11 cellular contexts compared by ENCODE assay signal in the genomic region with DNA sequence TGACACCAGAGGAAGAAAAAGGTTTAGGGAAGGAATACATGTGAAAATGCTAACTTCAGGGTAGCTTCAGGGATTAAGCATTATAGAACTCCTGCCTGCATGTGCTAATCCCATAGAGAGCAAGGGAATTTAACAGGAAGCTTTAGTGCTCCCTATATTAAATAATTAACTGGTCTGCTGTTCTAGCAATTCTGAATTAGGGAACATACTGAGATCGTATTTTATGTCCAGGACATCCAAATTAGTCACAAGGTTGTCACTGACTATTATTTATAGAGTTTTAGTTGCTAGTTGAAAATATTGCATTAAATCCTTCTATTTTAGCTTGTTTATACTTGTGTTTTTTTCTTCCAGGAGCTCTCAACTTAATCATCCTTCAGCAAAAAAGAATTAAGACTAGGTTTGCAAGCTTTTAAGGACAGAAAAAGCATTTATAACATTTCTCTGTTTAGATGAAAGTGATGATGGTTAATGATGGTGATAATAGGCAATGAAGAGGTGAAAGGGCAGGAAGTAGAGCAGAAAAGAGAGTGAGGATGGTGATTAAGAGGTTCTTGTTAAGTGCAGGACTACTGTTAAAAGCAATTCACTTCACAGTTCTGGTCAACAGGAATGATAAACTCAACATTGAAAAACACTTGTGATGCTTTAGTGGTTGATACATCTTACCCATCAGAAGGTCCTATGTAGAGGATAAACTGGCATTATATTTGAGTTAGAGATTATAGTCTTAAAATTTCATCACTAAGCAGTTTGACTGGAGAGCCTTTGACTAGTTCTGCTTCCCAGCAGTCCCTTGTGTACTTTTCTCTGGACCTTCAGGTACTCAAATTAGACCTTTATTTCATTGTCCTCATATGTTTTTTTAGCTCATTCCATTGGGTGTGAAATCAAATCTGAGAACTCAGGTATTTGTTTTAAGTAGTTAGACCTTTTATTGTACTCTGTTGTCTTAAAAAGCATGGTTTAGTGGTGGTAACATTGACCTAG. TPM values are rescaled to one million over a fixed set of nuclear protein-coding genes. Genes with fewer than 3 reads are reported as not detected.
DNase-seq lines count a peak whose midpoint lies in the region; ATAC-seq, FAIRE-seq and TF ChIP-seq lines count a peak whose summit lies in the region.
"Had no signal": no experiment of that assay in that cellular context is flagged by ENCODE, and none has a peak within 500 bp of the region (broad histone marks: within the 10 kb centered on the region; RNA-seq: fewer than 3 reads in every experiment).

No MANE protein-coding gene starts in this region.

- H3K23ac ChIP-seq in neuronal stem cell (ENCODE audit: low read depth, low read length, poor library complexity) = no peak overlapping the region

- peak overlapping the region; percentile 17 for H3K4me3 ChIP-seq in CD8-positive, alpha-beta T cell (ENCODE audit: low read depth, low read length)
- H3K4me3 ChIP-seq in GM12878 (peak overlapping the region; percentile 6; the same call in 1 of the 2 replicates), neutrophil (ENCODE audit: low read depth in 1 of 2, low read length in 1 of 2) (no peak overlapping the region), neuronal stem cell (ENCODE audit: low read length in 2 of 2) (no peak overlapping the region)
- H3K4me3 ChIP-seq: SK-N-MC had no signal

- H3K4me2 ChIP-seq in GM12878 (ENCODE audit: control insufficient read depth, insufficient read depth) = peak overlapping the region; percentile 63
- no peak overlapping the region for H3K4me2 ChIP-seq in neuronal stem cell (ENCODE audit: insufficient read depth, low read length, poor library complexity, severe bottlenecking)

- FAIRE-seq in GM12878 (lab: Jason Lieb, UNC) = no peak

- H3K4me1 ChIP-seq in CD8-positive, alpha-beta T cell (ENCODE audit: insufficient read depth, low read length) = peaks cover 95% of the 10 kb centered on the region
- H3K4me1 ChIP-seq in GM12878 (ENCODE audit: control insufficient read depth, insufficient read depth, low read length) (peaks cover 24% of the 10 kb centered on the region), neutrophil (ENCODE audit: control insufficient read depth in 1 of 2, insufficient read depth in 1 of 2, low read depth in 1 of 2, low read length in 1 of 2) (peaks cover 11 to 45% of the 10 kb centered on the region in 2 experiments), neuronal stem cell (ENCODE audit: control insufficient read depth in 2 of 2, insufficient read depth in 1 of 2, low read depth in 1 of 2, low read length in 2 of 2) (no peaks in the 10 kb centered on the region)

- ATAC-seq in CD8-positive, alpha-beta T cell = no peak
- peak; percentile 36 for ATAC-seq in GM12878
- ATAC-seq: sciatic nerve had no signal

- H3K18ac ChIP-seq in neuronal stem cell (ENCODE audit: low read length) = no peak overlapping the region

- no peak overlapping the region for H3K27ac ChIP-seq in CD8-positive, alpha-beta T cell (ENCODE audit: low read depth, low read length)
- H3K27ac ChIP-seq in GM12878 (ENCODE audit: control insufficient read depth, insufficient read depth) (no peak overlapping the region), neutrophil (peak overlapping the region; percentile 57), neuronal stem cell (replicated peaks; ENCODE audit: low read length) (no peak overlapping the region)
- H3K27ac ChIP-seq: SK-N-MC had no signal

- no peak overlapping the region for H2AK5ac ChIP-seq in neuronal stem cell (ENCODE audit: low read depth, low read length)

- H3K9ac ChIP-seq in GM12878 (ENCODE audit: control insufficient read depth, insufficient read depth, low read length) (no peak overlapping the region; the same call in 1 of the 2 replicates), neuronal stem cell (ENCODE audit: low read depth, low read length, poor library complexity) (no peak overlapping the region)

- peaks cover 47% of the 10 kb centered on the region for H3K36me3 Mint-ChIP-seq in CD8-positive, alpha-beta T cell
- H3K36me3 Mint-ChIP-seq in HFFc6 (ENCODE audit: low read depth) = peaks cover 35% of the 10 kb centered on the region

- no peak for DNase-seq in CD8-positive, alpha-beta T cell
- DNase-seq in HFFc6 = no peak
- DNase-seq in GM12878 (ENCODE audit: low read depth, low spot score) = no peak
- DNase-seq in NCI-H774 (lab: John Stamatoyannopoulos, UW) = no peak
- no peak for DNase-seq in neuronal stem cell (ENCODE audit: low spot score)
- no peak for DNase-seq in EL
- DNase-seq: activated CD8-positive, alpha-beta memory T cell treated with anti-CD3 and anti-CD28 coated beads, Interleukin-2, amount 50 U/mL, for 4 hours; NCI-H510A treated with DMSO at 0.1 percent for 48 hours had no signal

- peaks cover 2% of the 10 kb centered on the region for H4K20me1 ChIP-seq in GM12878 (ENCODE audit: control insufficient read depth, insufficient read depth)

- H3K27me3 Mint-ChIP-seq in CD8-positive, alpha-beta T cell (ENCODE audit: low read depth) = no peaks in the 10 kb centered on the region
- no peaks in the 10 kb centered on the region; the same call in 1 of the 2 replicates for H3K27me3 Mint-ChIP-seq in HFFc6 (ENCODE audit: insufficient read depth)

- H3K4me3 Mint-ChIP-seq in CD8-positive, alpha-beta T cell = peak overlapping the region; percentile 54
- peak overlapping the region; percentile 4; the same call in 1 of the 2 replicates for H3K4me3 Mint-ChIP-seq in HFFc6

- no peak overlapping the region for H2AFZ ChIP-seq in GM12878 (ENCODE audit: control insufficient read depth, low read depth, low read length)
- H2AFZ ChIP-seq in neuronal stem cell (ENCODE audit: low read length) = no peak overlapping the region

- peaks cover 88% of the 10 kb centered on the region for H3K4me1 Mint-ChIP-seq in CD8-positive, alpha-beta T cell (ENCODE audit: low read depth)
- peaks cover 79% of the 10 kb centered on the region for H3K4me1 Mint-ChIP-seq in HFFc6 (ENCODE audit: low read depth)

- CTCF ChIA-PET in CD8-positive, alpha-beta T cell (lab: Charles Lee) = interaction anchor here (0.9 to 1.5 kb wide), 2 partner anchors 11 to 265 kb away, joined by 3 to 7 read pairs; no protein-coding TSS in a partner anchor
- CTCF ChIA-PET in GM12878 (lab: Yijun Ruan, JAX) = interaction anchor here (0.5 to 1.6 kb wide), 6 partner anchors 9 to 269 kb away, joined by 3 to 6 read pairs (median 3); no protein-coding TSS in a partner anchor

- H3K79me2 ChIP-seq in GM12878 (ENCODE audit: control insufficient read depth, insufficient read depth, low read length) = peaks cover 100% of the 10 kb centered on the region

- in situ Hi-C loops in GM12878 (cut with MboI) = loop anchor here (25.0 kb wide), 1 partner anchor 259 kb away; no protein-coding TSS in a partner anchor

- peak overlapping the region; percentile 50 for H3K27ac Mint-ChIP-seq in CD8-positive, alpha-beta T cell
- peak overlapping the region; percentile 60 for H3K27ac Mint-ChIP-seq in HFFc6

- RAD21 ChIA-PET in GM12878 (lab: Charles Lee; ENCODE audit: unreplicated experiment) = interaction anchor here (0.8 to 1.1 kb wide), 2 partner anchors 9 to 12 kb away, joined by 3 to 7 read pairs; no protein-coding TSS in a partner anchor

- H3K9me3 ChIP-seq in CD8-positive, alpha-beta T cell (ENCODE audit: low read length) = no peaks in the 10 kb centered on the region
- peaks cover 10% of the 10 kb centered on the region for H3K9me3 ChIP-seq in GM12878 (replicated peaks; ENCODE audit: control insufficient read depth, insufficient read depth, low read length)
- no peaks in the 10 kb centered on the region for H3K9me3 ChIP-seq in neutrophil
- H3K9me3 ChIP-seq in neuronal stem cell (replicated peaks in 1 of 2; ENCODE audit: control insufficient read depth in 2 of 2, insufficient read depth in 1 of 2, low read depth in 1 of 2, low read length in 2 of 2) = peaks cover 0 to 7% of the 10 kb centered on the region in 2 donors

- no peaks in the 10 kb centered on the region for H3K9me3 Mint-ChIP-seq in CD8-positive, alpha-beta T cell
- no peaks in the 10 kb centered on the region for H3K9me3 Mint-ChIP-seq in HFFc6

- POLR2A ChIA-PET in CD8-positive, alpha-beta T cell (lab: Charles Lee) = interaction anchor here (0.5 to 1.2 kb wide), 3 partner anchors 11 to 340 kb away, joined by 3 to 5 read pairs (median 3); a partner anchor contains a TSS
- POLR2A ChIA-PET in GM12878 (lab: Charles Lee) = interaction anchor here (0.7 to 1.8 kb wide), 6 partner anchors 8 to 984 kb away, joined by 3 to 8 read pairs (median 4); no protein-coding TSS in a partner anchor

- 45% methylated on average over 1 of the region's 1 CpG for WGBS in GM12878 (ENCODE audit: insufficient coverage, insufficient replicate concordance, low lambda C conversion rate, missing lambda C conversion rate)
- WGBS in neuronal stem cell (ENCODE audit: extremely low coverage in 2 of 2, insufficient read length in 2 of 2, insufficient replicate concordance in 1 of 2), 2 donors = no CpG with 5 or more reads among the region's 1 CpG

- no peak overlapping the region for H2BK15ac ChIP-seq in neuronal stem cell (ENCODE audit: low read length)

- no peak overlapping the region for H4K8ac ChIP-seq in neuronal stem cell (ENCODE audit: low read depth, low read length)

- SMC1A ChIA-PET in GM12878 (lab: Charles Lee; ENCODE audit: uncharacterized antibody, unreplicated experiment) = interaction anchor here (0.6 to 5.7 kb wide), 20 partner anchors 8 to 270 kb away, joined by 3 to 53 read pairs (median 3); a partner anchor contains a TSS

- H3K4ac ChIP-seq in neuronal stem cell (ENCODE audit: low read length) = no peak overlapping the region

- no peaks in the 10 kb centered on the region for H3K27me3 ChIP-seq in CD8-positive, alpha-beta T cell (ENCODE audit: insufficient read depth, low read length)
- no peaks in the 10 kb centered on the region for H3K27me3 ChIP-seq in GM12878 (replicated peaks in 1 of 2; ENCODE audit: control insufficient read depth in 2 of 2, insufficient read depth in 2 of 2, low read length in 1 of 2)
- H3K27me3 ChIP-seq in neutrophil = no peaks in the 10 kb centered on the region
- no peaks in the 10 kb centered on the region for H3K27me3 ChIP-seq in neuronal stem cell (ENCODE audit: control insufficient read depth in 3 of 3, insufficient read depth in 3 of 3, low read depth in 1 of 3, low read length in 3 of 3)

- TF ChIP-seq CTCF in CD8-positive, alpha-beta T cell (IDR thresholded peaks at IDR 0.05) = no peak
- TF ChIP-seq CTCF in HFFc6 (IDR thresholded peaks at IDR 0.05) (no peak), GM12878 (IDR thresholded peaks at IDR 0.05 in 2 of 3, conservative IDR thresholded peaks at IDR 0.05 in 1 of 3; ENCODE audit: control insufficient read depth in 2 of 3, extremely low read depth in 1 of 3, insufficient read depth in 1 of 3, low read depth in 3 of 3, low read length in 3 of 3) (no peak), neutrophil (IDR thresholded peaks at IDR 0.05) (no peak)

- H3K14ac ChIP-seq in neuronal stem cell (ENCODE audit: low read length) = no peak overlapping the region

- H3K36me3 ChIP-seq in CD8-positive, alpha-beta T cell (ENCODE audit: insufficient read depth, low read length) = no peaks in the 10 kb centered on the region
- H3K36me3 ChIP-seq in GM12878 (ENCODE audit: control insufficient read depth in 2 of 2, insufficient read depth in 2 of 2, low read length in 1 of 2) (peaks cover 0 to 5% of the 10 kb centered on the region in 2 experiments; a peak in 3 of 4 replicates), neutrophil (peaks cover 8% of the 10 kb centered on the region), neuronal stem cell (replicated peaks in 1 of 2; ENCODE audit: control insufficient read depth in 2 of 2, insufficient read depth in 2 of 2, low read length in 2 of 2) (peaks cover 0 to 52% of the 10 kb centered on the region in 2 donors)

- TF ChIP-seq RAD21 in GM12878 (IDR thresholded peaks at IDR 0.05; ENCODE audit: insufficient read depth, low read depth, low read length) = no peak

- peaks cover 3% of the 10 kb centered on the region for H3K79me1 ChIP-seq in neuronal stem cell (ENCODE audit: low read depth, low read length)

- intact Hi-C loops in CD8-positive, alpha-beta T cell (cut with DNase I, micrococcal nuclease) = loop anchor here in 1 of 2 experiments (2.0 to 5.0 kb wide), 2 partner anchors 19 to 41 kb away; no protein-coding TSS in a partner anchor
- intact Hi-C loops in GM12878 (cut with micrococcal nuclease; ENCODE audit: unreplicated experiment) = no loop called here

- TSS peak; percentile 1 for BruUV-seq in GM12878 (replicated peaks; lab: Mats Ljungman, UMichigan)

- TF ChIP-seq POLR2A in GM12878 (IDR thresholded peaks at IDR 0.05; ENCODE audit: low read depth, low read length) = no peak

- no peak overlapping the region for H2BK5ac ChIP-seq in neuronal stem cell (ENCODE audit: low read length)

- no peak overlapping the region for H4K91ac ChIP-seq in neuronal stem cell (ENCODE audit: low read depth, low read length, poor library complexity)

- no peak for TF ChIP-seq EP300 in GM12878 (IDR thresholded peaks at IDR 0.05; ENCODE audit: borderline replicate concordance in 1 of 2, control insufficient read depth in 1 of 2, low read depth in 2 of 2, low read length in 2 of 2)

- no peak overlapping the region for H2BK12ac ChIP-seq in neuronal stem cell (ENCODE audit: low read length)

- H2BK120ac ChIP-seq in neuronal stem cell (ENCODE audit: low read depth, low read length) = no peak overlapping the region

RNA-seq across cellular contexts. Expression of a gene that starts 10.7 kb away (rescaled TPM):
- total RNA-seq in CD8-positive, alpha-beta T cell = 100 to 1,000 TPM; 299 TPM
- total RNA-seq in HFFc6 (2021; fragmentation: NEBNext Ultra II Directional; extraction: Animal tissue kit (Norgen Biotek cat#: 25700)) = 100 to 1,000 TPM; 179 to 221 (median 213) TPM
- 248 and 255 TPM in 2 replicates for total RNA-seq in GM12878 (2013; cell fraction: nucleolus; rRNA removed)
- total RNA-seq in GM12878 (2014; rRNA removed) (113 and 117 TPM in 2 replicates), GM12878 (2014; rRNA removed; fragmentation: Illumina TruSeq; extraction: Trizol) (121 and 125 TPM in 2 replicates), GM12878 (2021) (105 and 115 TPM in 2 replicates)
- 52.6 TPM for polyA plus RNA-seq in GM12878 (2011; ENCODE audit: low read depth)
- polyA plus RNA-seq in GM12878 (2011; rRNA removed) (203 and 292 TPM in 2 replicates), GM12878 (2014; fragmentation: Illumina TruSeq; extraction: Trizol) (201 and 225 TPM in 2 replicates), GM12878 (2014; fragmentation: Nextera tagmentation; extraction: Ambion mirVana) (10 to 100 TPM; 88.9 to 95.0 TPM), GM12878 (2014; rRNA removed) (121 and 129 TPM in 2 replicates), GM12878 (2016; fragmentation: Nextera tagmentation; extraction: Ambion mirVana) (100 to 1,000 TPM; 208 to 219 TPM)
- 80.2 and 93.0 TPM in 2 replicates for polyA plus RNA-seq in GM12878 (2011; cell fraction: cytosol; rRNA removed)
- 61.6 and 84.0 TPM in 2 replicates for polyA plus RNA-seq in GM12878 (2011; cell fraction: nucleus; rRNA removed)
- 86.1 and 107 TPM in 2 replicates for polyA plus RNA-seq in GM12878 (2012)
- polyA minus RNA-seq in GM12878 (2011; rRNA and poly(A)+ RNA removed) = 53.3 and 76.7 TPM in 2 replicates
- polyA minus RNA-seq in GM12878 (2011; cell fraction: cytosol; rRNA and poly(A)+ RNA removed) = 30.6 and 58.6 TPM in 2 replicates
- 33.7 and 63.2 TPM in 2 replicates for polyA minus RNA-seq in GM12878 (2011; cell fraction: nucleus; rRNA and poly(A)+ RNA removed)
- polyA plus RNA-seq in neuronal stem cell (2013, experiment 1 of 2) = 125 TPM
- 123 TPM for polyA plus RNA-seq in neuronal stem cell (2013, experiment 2 of 2)

Comparison
In these comparisons a context has a peak if more than half of its experiments do, and no peak if none do; other contexts are left out.
1. H3K4me3 ChIP-seq: peak in CD8-positive, alpha-beta T cell (single experiment) and GM12878 (single experiment); none in neutrophil (0 of 2) and neuronal stem cell (0 of 2).